In the genomic region with DNA sequence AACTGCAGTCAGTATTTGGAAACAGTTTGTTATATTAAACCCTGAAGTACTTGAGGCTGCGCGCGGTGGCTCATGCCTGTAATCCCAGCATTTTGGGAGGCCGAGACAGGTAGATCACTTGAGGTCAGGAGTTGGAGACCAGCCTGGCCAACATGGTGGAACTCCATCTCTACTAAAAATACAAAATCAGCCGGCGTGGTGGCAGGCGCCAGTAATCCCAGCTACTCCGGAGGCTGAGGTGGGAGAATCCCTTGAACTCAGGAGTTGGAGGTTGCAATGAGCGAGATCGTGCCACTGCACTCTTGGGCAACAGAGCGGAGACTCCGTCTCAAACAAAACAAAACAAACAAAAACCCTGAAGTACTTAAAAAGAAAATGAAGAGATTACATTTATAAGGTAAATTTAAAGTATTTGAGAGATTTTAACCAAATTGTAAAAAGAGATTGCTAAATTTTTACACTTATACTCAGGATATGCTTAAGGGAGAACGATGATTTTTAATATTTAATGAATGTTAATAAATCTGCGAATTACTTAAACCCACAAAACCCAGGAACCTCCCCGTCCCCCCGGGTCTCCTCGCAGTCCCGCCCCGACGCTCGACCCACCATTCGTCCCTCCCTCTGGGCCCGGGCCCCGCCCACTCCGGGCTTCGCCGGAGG, we compare ENCODE assay signal across 8 cellular contexts. TPM values are rescaled to one million over a fixed set of nuclear protein-coding genes. Genes with fewer than 3 reads are reported as not detected.
DNase-seq lines count a peak whose midpoint lies in the region; ATAC-seq and TF ChIP-seq lines count a peak whose summit lies in the region.

No MANE protein-coding gene starts in this region.

- H3K27ac Mint-ChIP-seq in neural crest cell (ENCODE audit: unreplicated experiment), result peak overlapping the region; percentile 72

- H2AFZ ChIP-seq in MM.1S (ENCODE audit: low read length), result peak overlapping the region; percentile 30; the same call in 1 of the 2 replicates

- intact Hi-C loops in dorsolateral prefrontal cortex (cut with DNase I), result loop anchor here (2.0 to 5.0 kb wide), 5 partner anchors 13 to 86 kb away; a partner anchor contains a TSS

- no peaks in the 10 kb centered on the region for H4K20me1 ChIP-seq in MM.1S (ENCODE audit: insufficient read depth, low read length)

- H3K9ac ChIP-seq in MM.1S (ENCODE audit: low read length), result peak overlapping the region; percentile 20; the same call in 1 of the 2 replicates

- no peaks in the 10 kb centered on the region for H3K9me3 Mint-ChIP-seq in neural crest cell

- H3K4me3 ChIP-seq in MM.1S (ENCODE audit: low read length) (peak overlapping the region; percentile 94; the same call in 1 of the 2 replicates), dorsolateral prefrontal cortex (peak overlapping the region; percentile 65 to 99 (median 93))

- peaks cover 13% of the 10 kb centered on the region for H3K36me3 Mint-ChIP-seq in neural crest cell (ENCODE audit: low read depth)

- peaks cover 34% of the 10 kb centered on the region for H3K79me2 ChIP-seq in MM.1S (ENCODE audit: low read length)

- H3K4me1 ChIP-seq in MM.1S (ENCODE audit: low read length), result peaks cover 18% of the 10 kb centered on the region

- peaks cover 24% of the 10 kb centered on the region for H3F3A ChIP-seq in MM.1S (ENCODE audit: insufficient read depth, low read length)

- no peaks in the 10 kb centered on the region; the same call in 1 of the 2 replicates for H3K36me3 ChIP-seq in MM.1S (replicated peaks; ENCODE audit: insufficient read depth, low read length)

- H3K9me3 ChIP-seq in MM.1S (replicated peaks; ENCODE audit: insufficient read depth, low read length), result no peaks in the 10 kb centered on the region

- no peaks in the 10 kb centered on the region for H3K27me3 Mint-ChIP-seq in neural crest cell (ENCODE audit: low read depth)

- peak overlapping the region; percentile 90 for H3K4me3 Mint-ChIP-seq in neural crest cell

- no peak for TF ChIP-seq CTCF in C4-2B (conservative IDR thresholded peaks at IDR 0.05)
- TF ChIP-seq CTCF in MM.1S (IDR thresholded peaks at IDR 0.05; ENCODE audit: low read length), result no peak
- TF ChIP-seq CTCF in dorsolateral prefrontal cortex (IDR thresholded peaks at IDR 0.05 in 54 of 56, conservative IDR thresholded peaks at IDR 0.05 in 2 of 56; ENCODE audit: low read depth in 1 of 56, partially characterized antibody in 56 of 56), result no peak
- no peak for TF ChIP-seq CTCF in neural crest cell (conservative IDR thresholded peaks at IDR 0.05)

- no peaks in the 10 kb centered on the region for H3K27me3 ChIP-seq in MM.1S (replicated peaks; ENCODE audit: insufficient read depth, low read length)
- H3K27me3 ChIP-seq in dorsolateral prefrontal cortex, result no peaks in the 10 kb centered on the region

- H3K9me2 ChIP-seq in MM.1S (replicated peaks; ENCODE audit: insufficient read depth, low read length), result no peaks in the 10 kb centered on the region

- DNase-seq in MM.1S, result no peak
- peak in 2 of 10 donors; percentile 33 to 43 for DNase-seq in dorsolateral prefrontal cortex
- no peak for DNase-seq in neural crest cell (ENCODE audit: low read depth, low spot score)
- DNase-seq in SKM-1 treated with dmso at 0.1 percent for 144 hours (lab: John Stamatoyannopoulos, UW; ENCODE audit: unreplicated experiment), result no peak
- no peak for DNase-seq in caudate nucleus (lab: John Stamatoyannopoulos, UW)

- peak overlapping the region; percentile 98 for H3K27ac ChIP-seq in C4-2B
- H3K27ac ChIP-seq in MM.1S (ENCODE audit: low read length), result peak overlapping the region; percentile 80; the same call in 1 of the 2 replicates
- peak overlapping the region in 55 of 59 donors; percentile 15 to 93 (median 83) for H3K27ac ChIP-seq in dorsolateral prefrontal cortex
- H3K27ac ChIP-seq in caudate nucleus (ENCODE audit: low read depth, low read length), result no peak overlapping the region

- H3K4me2 ChIP-seq in MM.1S (ENCODE audit: low read depth, low read length), result peak overlapping the region; percentile 85; the same call in 1 of the 2 replicates

- ATAC-seq in GM18502 (IDR thresholded peaks at IDR 0.05; ENCODE audit: poor library complexity, unreplicated experiment) (no peak), HG03280 (IDR thresholded peaks at IDR 0.05; ENCODE audit: unreplicated experiment) (no peak)

- peaks cover 21% of the 10 kb centered on the region for H3K4me1 Mint-ChIP-seq in neural crest cell

RNA-seq across cellular contexts. Expression of a gene that starts 0.4 kb away (rescaled TPM):
- total RNA-seq in dorsolateral prefrontal cortex, result 10 to 100 TPM; 33.3 to 78.1 (median 50.8) TPM
- 104 and 105 TPM in 2 replicates for total RNA-seq in neural crest cell

RNA-seq across cellular contexts. Expression of a gene that starts 14.5 kb away (rescaled TPM):
- 10 to 100 TPM in 85 of 120 experiments, 1 to 10 TPM in 35; 6.0 to 18.9 (median 11.3) TPM for total RNA-seq in dorsolateral prefrontal cortex
- 8.8 and 9.7 TPM in 2 replicates for total RNA-seq in neural crest cell

RNA-seq across cellular contexts. Expression of a gene that starts 20.4 kb away (rescaled TPM):
- total RNA-seq in dorsolateral prefrontal cortex (10 to 100 TPM; 54.4 to 99.5 (median 79.6) TPM), neural crest cell (98.1 and 103 TPM in 2 replicates)

RNA-seq across cellular contexts. Expression of a gene that starts 30.9 kb away (rescaled TPM):
- total RNA-seq in dorsolateral prefrontal cortex, result 10 to 100 TPM in 118 of 120 experiments, 1 to 10 TPM in 2; 7.3 to 36.1 (median 20.1) TPM
- total RNA-seq in neural crest cell, result 0.37 and 0.48 TPM in 2 replicates

RNA-seq across cellular contexts. Expression of a gene that starts 35.7 kb away (rescaled TPM):
- total RNA-seq in dorsolateral prefrontal cortex (1 to 10 TPM in 119 of 120 experiments, under 1 TPM in 1; 0.85 to 9.8 (median 4.0) TPM), neural crest cell (18.1 and 18.3 TPM in 2 replicates)
